31 cellular contexts compared by ENCODE assay signal in the genomic region with DNA sequence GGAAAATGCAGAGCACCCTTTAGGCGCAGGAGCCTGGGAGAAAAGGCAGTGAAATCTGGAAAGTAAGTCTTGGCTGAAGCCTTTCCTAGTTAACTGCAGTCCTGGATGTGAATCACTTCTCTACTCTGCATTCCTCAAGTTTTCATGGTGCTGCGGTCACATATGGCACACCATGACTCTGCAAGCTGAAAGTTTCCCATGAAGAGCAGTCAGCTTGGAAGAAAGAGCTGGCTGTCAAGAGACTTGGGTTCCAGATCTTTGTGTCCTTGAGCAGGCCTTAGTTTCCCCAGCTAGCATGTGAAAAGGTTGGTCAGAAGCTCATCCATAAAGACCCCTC.
DNase-seq lines count a peak whose midpoint lies in the region; ATAC-seq, FAIRE-seq and TF ChIP-seq lines count a peak whose summit lies in the region.
"Had no signal": no experiment of that assay in that cellular context is flagged by ENCODE, and none has a peak within 500 bp of the region (broad histone marks: within the 10 kb centered on the region; RNA-seq: fewer than 3 reads in every experiment).

No MANE protein-coding gene starts in this region.

- H3K4me1 Mint-ChIP-seq in astrocyte (ENCODE audit: low read depth, unreplicated experiment) = peaks cover 30% of the 10 kb centered on the region
- no peaks in the 10 kb centered on the region for H3K4me1 Mint-ChIP-seq in stimulated activated naive B cell treated with anti-CD40 and anti-IgM and Interleukin-4, amounts not matched to agents 10 μg/mL and 1 μg/mL and 100 μg/mL, for 72 hours
- H3K4me1 Mint-ChIP-seq: activated CD8-positive, alpha-beta memory T cell treated with anti-CD3 and anti-CD28 coated beads, Interleukin-2, amount 10 ng/mL, durations not matched to agents 7 days and 5 days; activated naive CD8-positive, alpha-beta T cell treated with anti-CD3 and anti-CD28 coated beads, Interleukin-2, amount 50 U/mL, for 24 hours; naive B cell; stimulated activated naive CD8-positive, alpha-beta T cell treated with anti-CD3 and anti-CD28 coated beads, Interleukin-15, amount 100 ng/mL, for 72 hours had no signal

- WGBS in smooth muscle cell (ENCODE audit: low lambda C conversion rate) = 77% methylated on average over 2 of the region's 2 CpGs

- H3K9me3 Mint-ChIP-seq in astrocyte (ENCODE audit: unreplicated experiment) = peaks cover 2% of the 10 kb centered on the region
- peaks cover 0 to 4% of the 10 kb centered on the region in 2 donors for H3K9me3 Mint-ChIP-seq in stimulated activated naive B cell treated with anti-CD40 and anti-IgM and Interleukin-4, amounts not matched to agents 10 μg/mL and 1 μg/mL and 100 μg/mL, for 72 hours
- H3K9me3 Mint-ChIP-seq: activated naive CD8-positive, alpha-beta T cell treated with anti-CD3 and anti-CD28 coated beads, Interleukin-2, amount 50 U/mL, for 24 hours; stimulated activated naive CD8-positive, alpha-beta T cell treated with anti-CD3 and anti-CD28 coated beads, Interleukin-15, amount 100 ng/mL, for 72 hours had no signal

- TF ChIP-seq CTCF in astrocyte (IDR thresholded peaks at IDR 0.05; ENCODE audit: insufficient read depth, low read depth, low read length) (no peak), foreskin fibroblast (IDR thresholded peaks at IDR 0.05; ENCODE audit: low read depth, low read length) (no peak), smooth muscle cell (IDR thresholded peaks at IDR 0.05; ENCODE audit: borderline replicate concordance, insufficient read depth, poor library complexity, severe bottlenecking) (no peak)

- no peaks in the 10 kb centered on the region for H3F3A ChIP-seq in smooth muscle cell (ENCODE audit: low read depth)

- H4K20me1 ChIP-seq in astrocyte (ENCODE audit: insufficient read depth, low read length) = no peaks in the 10 kb centered on the region
- H4K20me1 ChIP-seq in smooth muscle cell (ENCODE audit: low read depth) = no peaks in the 10 kb centered on the region

- H3K9me3 ChIP-seq in astrocyte (ENCODE audit: insufficient read depth, low read depth, low read length) (no peaks in the 10 kb centered on the region), smooth muscle cell (replicated peaks; ENCODE audit: low read depth) (no peaks in the 10 kb centered on the region)
- H3K9me3 ChIP-seq: BE2C, left lung, psoas muscle had no signal

- H3K27me3 ChIP-seq in astrocyte (ENCODE audit: insufficient read depth, low read length) = no peaks in the 10 kb centered on the region
- H3K27me3 ChIP-seq in smooth muscle cell (ENCODE audit: low read depth) = peaks cover 21% of the 10 kb centered on the region
- H3K27me3 ChIP-seq: BE2C, brain microvascular endothelial cell, left lung had no signal

- H3K36me3 Mint-ChIP-seq in astrocyte (ENCODE audit: low read depth, unreplicated experiment) = no peaks in the 10 kb centered on the region
- H3K36me3 Mint-ChIP-seq in stimulated activated naive B cell treated with anti-CD40 and anti-IgM and Interleukin-4, amounts not matched to agents 10 μg/mL and 1 μg/mL and 100 μg/mL, for 72 hours = no peaks in the 10 kb centered on the region
- H3K36me3 Mint-ChIP-seq: activated CD8-positive, alpha-beta memory T cell treated with anti-CD3 and anti-CD28 coated beads, Interleukin-2, amount 10 ng/mL, durations not matched to agents 7 days and 5 days; naive B cell had no signal

- H3K4me2 ChIP-seq in astrocyte (ENCODE audit: low read length) = peak overlapping the region; percentile 72
- H3K4me2 ChIP-seq in smooth muscle cell = peak overlapping the region; percentile 22

- no peak for ATAC-seq in stimulated activated naive B cell treated with anti-CD40 and anti-IgM and Interleukin-4, amounts not matched to agents 10 μg/mL and 1 μg/mL and 100 μg/mL, for 72 hours (replicated peaks)
- ATAC-seq in GM21447 (IDR thresholded peaks at IDR 0.05; ENCODE audit: unreplicated experiment) = no peak
- ATAC-seq: activated CD8-positive, alpha-beta memory T cell treated with anti-CD3 and anti-CD28 coated beads, Interleukin-2, amount 10 ng/mL, durations not matched to agents 7 days and 5 days; activated naive CD8-positive, alpha-beta T cell treated with anti-CD3 and anti-CD28 coated beads, Interleukin-2, amount 50 U/mL, for 24 hours; left lung; PC-3; stimulated activated naive CD8-positive, alpha-beta T cell treated with anti-CD3 and anti-CD28 coated beads, Interleukin-15, amount 100 ng/mL, for 72 hours had no signal

- no peak for FAIRE-seq in astrocyte (lab: Jason Lieb, UNC)
- FAIRE-seq: colon, frontal cortex had no signal

- DNase-seq in GM04503 (ENCODE audit: low read depth) (peak; percentile 47), astrocyte (ENCODE audit: low read depth) (peak; percentile 82), foreskin fibroblast (peak; percentile 31 to 68), smooth muscle cell (lab: John Stamatoyannopoulos, UW; ENCODE audit: unreplicated experiment) (no peak), 8988T (no peak), cerebellum (ENCODE audit: low spot score) (no peak)
- DNase-seq in stimulated activated naive B cell treated with anti-CD40 and anti-IgM and Interleukin-4, amounts not matched to agents 10 μg/mL and 1 μg/mL and 100 μg/mL, for 72 hours = no peak
- DNase-seq: activated CD8-positive, alpha-beta memory T cell treated with anti-CD3 and anti-CD28 coated beads, Interleukin-2, amount 10 ng/mL, durations not matched to agents 7 days and 5 days; activated naive CD8-positive, alpha-beta T cell treated with anti-CD3 and anti-CD28 coated beads, Interleukin-2, amount 50 U/mL, for 24 hours; activated T-cell treated with anti-CD3 and anti-CD28 coated beads, Interleukin-2, amount 50 U/mL, for 48 hours; BE2C; brain microvascular endothelial cell; COR-L47; DND-41; effector CD4-positive, alpha-beta T cell; GOT3; left lung; naive B cell; NCI-H1048; NCI-H1694 treated with DMSO at 0.1 percent for 48 hours; NCI-H2171; NCI-H524; NK-92 treated with Interleukin-12 subunit alpha and Interleukin-12 subunit beta, amount 100 ng/mL, for 24 hours; psoas muscle; SHP77 treated with DMSO at 0.1 percent for 48 hours; stimulated activated naive CD8-positive, alpha-beta T cell treated with anti-CD3 and anti-CD28 coated beads, Interleukin-15, amount 100 ng/mL, for 72 hours had no signal

- H2AFZ ChIP-seq in astrocyte (ENCODE audit: low read depth, low read length) = no peak overlapping the region
- no peak overlapping the region for H2AFZ ChIP-seq in smooth muscle cell (ENCODE audit: low read depth)

- H3K4me1 ChIP-seq in astrocyte (ENCODE audit: insufficient read depth, low read length) (peaks cover 14% of the 10 kb centered on the region), smooth muscle cell (ENCODE audit: low read depth) (peaks cover 6% of the 10 kb centered on the region)
- H3K4me1 ChIP-seq: BE2C, left lung, psoas muscle had no signal

- no peaks in the 10 kb centered on the region for H3K79me2 ChIP-seq in astrocyte (ENCODE audit: insufficient read depth, low read length)
- no peaks in the 10 kb centered on the region for H3K79me2 ChIP-seq in smooth muscle cell (ENCODE audit: low read depth)

- H3K27ac ChIP-seq in astrocyte (ENCODE audit: low read depth, low read length) (peak overlapping the region; percentile 82), smooth muscle cell (ENCODE audit: low read depth) (peak overlapping the region; percentile 81)
- H3K27ac ChIP-seq: brain microvascular endothelial cell, left lung, psoas muscle, WERI-Rb-1 had no signal

- no peaks in the 10 kb centered on the region for H3K27me3 Mint-ChIP-seq in astrocyte (ENCODE audit: low read depth, unreplicated experiment)
- H3K27me3 Mint-ChIP-seq in stimulated activated naive B cell treated with anti-CD40 and anti-IgM and Interleukin-4, amounts not matched to agents 10 μg/mL and 1 μg/mL and 100 μg/mL, for 72 hours = no peaks in the 10 kb centered on the region
- H3K27me3 Mint-ChIP-seq: activated CD8-positive, alpha-beta memory T cell treated with anti-CD3 and anti-CD28 coated beads, Interleukin-2, amount 10 ng/mL, durations not matched to agents 7 days and 5 days; activated naive CD8-positive, alpha-beta T cell treated with anti-CD3 and anti-CD28 coated beads, Interleukin-2, amount 50 U/mL, for 24 hours; stimulated activated naive CD8-positive, alpha-beta T cell treated with anti-CD3 and anti-CD28 coated beads, Interleukin-15, amount 100 ng/mL, for 72 hours had no signal

- H3K4me3 ChIP-seq in astrocyte (ENCODE audit: insufficient read depth, low read depth, low read length) = no peak overlapping the region
- no peak overlapping the region for H3K4me3 ChIP-seq in foreskin fibroblast (ENCODE audit: low read depth in 1 of 2, low read length in 2 of 2)
- H3K4me3 ChIP-seq in smooth muscle cell = no peak overlapping the region
- H3K4me3 ChIP-seq: left lung, psoas muscle had no signal

- H3K9ac ChIP-seq in astrocyte (ENCODE audit: low read length) = peak overlapping the region; percentile 65
- H3K9ac ChIP-seq in smooth muscle cell (ENCODE audit: low read depth) = peak overlapping the region; percentile 61

- H3K27ac Mint-ChIP-seq in astrocyte (ENCODE audit: unreplicated experiment) = peak overlapping the region; percentile 84
- H3K27ac Mint-ChIP-seq in stimulated activated naive B cell treated with anti-CD40 and anti-IgM and Interleukin-4, amounts not matched to agents 10 μg/mL and 1 μg/mL and 100 μg/mL, for 72 hours = no peak overlapping the region
- H3K27ac Mint-ChIP-seq: activated CD8-positive, alpha-beta memory T cell treated with anti-CD3 and anti-CD28 coated beads, Interleukin-2, amount 10 ng/mL, durations not matched to agents 7 days and 5 days; activated naive CD8-positive, alpha-beta T cell treated with anti-CD3 and anti-CD28 coated beads, Interleukin-2, amount 50 U/mL, for 24 hours; naive B cell; stimulated activated naive CD8-positive, alpha-beta T cell treated with anti-CD3 and anti-CD28 coated beads, Interleukin-15, amount 100 ng/mL, for 72 hours had no signal

- no peak overlapping the region for H3K4me3 Mint-ChIP-seq in astrocyte (ENCODE audit: unreplicated experiment)
- no peak overlapping the region for H3K4me3 Mint-ChIP-seq in stimulated activated naive B cell treated with anti-CD40 and anti-IgM and Interleukin-4, amounts not matched to agents 10 μg/mL and 1 μg/mL and 100 μg/mL, for 72 hours
- H3K4me3 Mint-ChIP-seq: activated CD8-positive, alpha-beta memory T cell treated with anti-CD3 and anti-CD28 coated beads, Interleukin-2, amount 10 ng/mL, durations not matched to agents 7 days and 5 days; activated naive CD8-positive, alpha-beta T cell treated with anti-CD3 and anti-CD28 coated beads, Interleukin-2, amount 50 U/mL, for 24 hours; naive B cell; stimulated activated naive CD8-positive, alpha-beta T cell treated with anti-CD3 and anti-CD28 coated beads, Interleukin-15, amount 100 ng/mL, for 72 hours had no signal

- H3K36me3 ChIP-seq in astrocyte (ENCODE audit: insufficient read depth, low read length) (no peaks in the 10 kb centered on the region), smooth muscle cell (ENCODE audit: low read depth) (no peaks in the 10 kb centered on the region)
- H3K36me3 ChIP-seq: BE2C, brain microvascular endothelial cell, left lung, WERI-Rb-1 had no signal

Comparison
In these comparisons a context has a peak if more than half of its experiments do, and no peak if none do; other contexts are left out.
1. DNase-seq: peak in GM04503 (single experiment), astrocyte (single experiment) and foreskin fibroblast (2 of 2); none in smooth muscle cell (single experiment), 8988T (single experiment), cerebellum (single experiment) and stimulated activated naive B cell treated with anti-CD40 and anti-IgM and Interleukin-4, amounts not matched to agents 10 μg/mL and 1 μg/mL and 100 μg/mL, for 72 hours (single experiment).